2 cellular contexts compared by ENCODE assay signal in the genomic region with DNA sequence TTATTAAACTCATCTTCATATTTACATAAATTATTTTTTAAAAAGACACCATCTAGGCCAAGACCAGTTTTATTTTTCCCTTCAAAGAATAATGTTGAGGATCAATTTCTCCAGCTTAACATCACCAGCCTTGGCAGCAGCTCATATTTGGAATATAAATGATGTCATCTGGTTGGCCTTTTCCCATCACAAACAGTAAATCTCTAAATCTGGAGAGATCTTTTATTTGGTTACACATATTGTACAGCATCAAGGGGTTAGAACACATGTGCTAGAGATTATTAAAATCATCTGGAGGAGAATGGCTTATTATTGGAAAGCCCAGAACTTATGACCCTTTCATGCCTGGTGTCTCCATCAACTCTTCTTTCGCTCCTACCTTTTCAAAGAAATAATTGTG.
TF ChIP-seq lines count a peak whose summit lies in the region.

No MANE protein-coding gene starts in this region.

TF ChIP-seq in SK-N-SH treated with all-trans-retinoic acid at 6 μM for 48 hours, 23 proteins besides CTCF, POLR2A, EP300 and RAD21 (continued from another document):
- TF ChIP-seq ZFP30 (CRISPR knock-in tag; IDR thresholded peaks at IDR 0.05) (no peak), ZNF565 (CRISPR knock-in tag; conservative IDR thresholded peaks at IDR 0.05; ENCODE audit: low read depth) (no peak), ZNF70 (CRISPR knock-in tag; IDR thresholded peaks at IDR 0.05) (no peak)

TF ChIP-seq in WTC11, 78 proteins besides CTCF, POLR2A, EP300 and RAD21 (continued from another document):
- TF ChIP-seq, protein P1, sequence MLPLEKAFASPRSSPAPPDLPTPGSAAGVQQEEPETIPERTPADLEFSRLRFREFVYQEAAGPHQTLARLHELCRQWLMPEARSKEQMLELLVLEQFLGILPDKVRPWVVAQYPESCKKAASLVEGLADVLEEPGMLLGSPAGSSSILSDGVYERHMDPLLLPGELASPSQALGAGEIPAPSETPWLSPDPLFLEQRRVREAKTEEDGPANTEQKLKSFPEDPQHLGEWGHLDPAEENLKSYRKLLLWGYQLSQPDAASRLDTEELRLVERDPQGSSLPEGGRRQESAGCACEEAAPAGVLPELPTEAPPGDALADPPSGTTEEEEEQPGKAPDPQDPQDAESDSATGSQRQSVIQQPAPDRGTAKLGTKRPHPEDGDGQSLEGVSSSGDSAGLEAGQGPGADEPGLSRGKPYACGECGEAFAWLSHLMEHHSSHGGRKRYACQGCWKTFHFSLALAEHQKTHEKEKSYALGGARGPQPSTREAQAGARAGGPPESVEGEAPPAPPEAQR (CRISPR knock-in tag; IDR thresholded peaks at IDR 0.05) = no peak
- TF ChIP-seq, protein P2, sequence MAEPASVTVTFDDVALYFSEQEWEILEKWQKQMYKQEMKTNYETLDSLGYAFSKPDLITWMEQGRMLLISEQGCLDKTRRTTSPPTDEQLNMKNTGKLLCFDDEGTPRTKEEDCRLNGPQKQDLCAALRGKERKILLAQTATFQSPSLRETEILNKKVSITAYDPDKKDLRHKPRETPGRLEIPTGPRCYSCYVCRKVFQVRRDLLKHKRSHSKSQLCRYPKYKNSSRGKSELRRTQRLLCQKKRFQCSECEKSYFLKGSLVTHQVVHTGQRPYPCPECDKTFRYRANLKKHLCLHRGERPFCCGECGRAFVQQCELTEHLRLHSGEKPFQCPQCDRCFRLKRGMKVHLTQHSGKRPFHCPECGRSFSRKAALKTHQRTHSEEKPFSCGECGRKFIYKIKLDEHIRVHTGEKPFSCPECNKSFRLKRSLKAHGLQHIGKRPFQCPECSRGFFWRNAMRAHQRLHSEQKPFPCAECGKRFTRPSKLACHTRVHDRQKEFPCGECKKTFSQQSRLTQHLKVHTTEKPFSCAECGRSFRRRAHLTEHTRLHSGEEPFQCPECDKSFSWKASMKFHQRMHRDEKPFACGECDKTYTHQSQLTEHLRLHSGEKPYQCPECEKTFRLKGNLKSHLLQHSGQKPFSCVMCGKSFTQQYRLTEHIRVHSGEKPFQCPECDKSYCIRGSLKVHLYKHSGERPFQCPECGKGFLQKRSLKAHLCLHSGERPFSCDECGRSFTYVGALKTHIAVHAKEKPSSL (CRISPR knock-in tag; conservative IDR thresholded peaks at IDR 0.05) = no peak
- TF ChIP-seq NR1H2 (CRISPR knock-in tag; IDR thresholded peaks at IDR 0.05) = no peak
TF ChIP-seq in WTC11: peak in this region for 0.
